In genomic region chr3:146465713-146466465, GRCh38 we compare ENCODE assay signal across 19 cellular contexts. TPM values are rescaled to one million over a fixed set of nuclear protein-coding genes. Genes with fewer than 3 reads are reported as not detected.
"Had no signal": no experiment of that assay in that cellular context is flagged by ENCODE, and none has a peak within 500 bp of the region (broad histone marks: within the 10 kb centered on the region; RNA-seq: fewer than 3 reads in every experiment).

No MANE protein-coding gene starts in this region.

- H3K4me1 ChIP-seq: colonic mucosa had no signal

- DNase-seq: activated naive CD4-positive, alpha-beta T cell treated with Interleukin-2 at 50 U/mL for 16 hours; activated naive CD8-positive, alpha-beta T cell treated with anti-CD3 and anti-CD28 coated beads, Interleukin-2, amount 50 U/mL, for 24 hours; caudate nucleus; colonic mucosa; glutamatergic neuron; right cardiac atrium; small intestine; stimulated activated CD4-positive, alpha-beta T cell treated with anti-CD3 and anti-CD28 coated beads, Interleukin-4, amount 100 ng/mL, for 4 hours; stimulated activated CD8-positive, alpha-beta memory T cell treated with anti-CD3 and anti-CD28 coated beads, Interleukin-4, amount 100 ng/mL, for 48 hours; stimulated activated naive CD4-positive, alpha-beta T cell treated with Interleukin-2 at 50 U/mL for 16 hours; substantia nigra; T-helper 9 cell had no signal

- H3K36me3 ChIP-seq: colonic mucosa had no signal

- ATAC-seq: activated CD4-positive, CD25-positive, alpha-beta regulatory T cell treated with anti-CD3 and anti-CD28 coated beads, Interleukin-2, amount 50 U/mL, for 24 hours; activated naive CD8-positive, alpha-beta T cell treated with anti-CD3 and anti-CD28 coated beads, Interleukin-2, amount 50 U/mL, for 24 hours; activated T-helper 17 cell treated with anti-CD3 and anti-CD28 coated beads, Interleukin-2, amount 50 U/mL, for 72 hours; right cardiac atrium had no signal

- H3K4me3 ChIP-seq: colonic mucosa had no signal

- H3K27ac ChIP-seq: colonic mucosa had no signal

- H3K9me3 ChIP-seq: colonic mucosa had no signal

- H3K27me3 ChIP-seq: colonic mucosa had no signal

RNA-seq across cellular contexts. Expression of gene PLSCR2, which starts 3.5 kb away (rescaled TPM):
- total RNA-seq: activated T-helper 17 cell treated with anti-CD3 and anti-CD28 coated beads, Interleukin-2, amount 50 U/mL, for 72 hours; omental fat pad; progenitor cell of endocrine pancreas had no signal
- polyA plus RNA-seq: esophagus, liver, neural cell, right cardiac atrium, small intestine had no signal
